In the genomic region with DNA sequence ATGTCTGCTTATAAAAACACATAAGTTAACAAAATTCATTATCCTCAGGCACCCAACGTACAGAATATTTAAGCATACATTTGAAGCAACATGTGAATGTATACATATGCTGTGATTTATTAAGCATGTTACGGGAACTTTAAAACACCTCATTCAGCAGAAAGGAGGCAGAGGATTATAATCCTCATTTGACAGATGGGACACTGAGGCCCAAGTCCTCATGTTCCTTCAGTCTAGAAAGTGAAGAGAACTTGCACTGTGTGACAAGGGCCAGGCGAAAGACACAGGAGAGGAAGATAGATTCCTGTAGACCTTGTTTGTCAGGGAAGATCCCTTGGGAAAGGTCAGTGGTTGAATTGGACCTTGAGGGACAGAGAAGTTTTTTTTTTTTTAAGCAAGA, we compare ENCODE assay signal across 20 cellular contexts. TPM values are rescaled to one million over a fixed set of nuclear protein-coding genes. Genes with fewer than 3 reads are reported as not detected.
DNase-seq lines count a peak whose midpoint lies in the region; ATAC-seq, FAIRE-seq and TF ChIP-seq lines count a peak whose summit lies in the region.
"Had no signal": no experiment of that assay in that cellular context is flagged by ENCODE, and none has a peak within 500 bp of the region (broad histone marks: within the 10 kb centered on the region; RNA-seq: fewer than 3 reads in every experiment).

No MANE protein-coding gene starts in this region.

- H4K20me1 ChIP-seq in astrocyte (ENCODE audit: insufficient read depth, low read length), result no peaks in the 10 kb centered on the region

- FAIRE-seq in astrocyte (lab: Jason Lieb, UNC), result no peak
- FAIRE-seq: D721Med, GM12878, GM18507 had no signal

- no peak overlapping the region for H3K4me3 Mint-ChIP-seq in activated naive CD8-positive, alpha-beta T cell treated with anti-CD3 and anti-CD28 coated beads, Interleukin-2, amount 10 ng/mL, durations not matched to agents 7 days and 5 days
- H3K4me3 Mint-ChIP-seq in activated naive CD8-positive, alpha-beta T cell treated with anti-CD3 and anti-CD28 coated beads, Interleukin-2, amount 50 U/mL, for 24 hours, result no peak overlapping the region
- peak overlapping the region; percentile 31 for H3K4me3 Mint-ChIP-seq in astrocyte (ENCODE audit: unreplicated experiment)
- no peak overlapping the region for H3K4me3 Mint-ChIP-seq in stimulated activated effector memory CD8-positive, alpha-beta T cell treated with anti-CD3 and anti-CD28 coated beads, Interleukin-12 subunit alpha, Interleukin-12 subunit beta, amount 100 ng/mL, for 72 hours
- H3K4me3 Mint-ChIP-seq: B cell; CD8-positive, alpha-beta memory T cell; GM23338 had no signal

- H3K36me3 ChIP-seq in astrocyte (ENCODE audit: insufficient read depth, low read length), result no peaks in the 10 kb centered on the region
- H3K36me3 ChIP-seq in spleen, result peaks cover 0 to 78% (median 0%) of the 10 kb centered on the region in 6 donors

- 88 to 99% (median 93%) methylated on average over 3 of the region's 3 CpGs for WGBS in spleen, 5 donors

- H3K27ac Mint-ChIP-seq in activated naive CD8-positive, alpha-beta T cell treated with anti-CD3 and anti-CD28 coated beads, Interleukin-2, amount 10 ng/mL, durations not matched to agents 7 days and 5 days, result peak overlapping the region; percentile 11
- no peak overlapping the region for H3K27ac Mint-ChIP-seq in activated naive CD8-positive, alpha-beta T cell treated with anti-CD3 and anti-CD28 coated beads, Interleukin-2, amount 50 U/mL, for 24 hours
- H3K27ac Mint-ChIP-seq in astrocyte (ENCODE audit: unreplicated experiment), result no peak overlapping the region
- H3K27ac Mint-ChIP-seq in stimulated activated effector memory CD8-positive, alpha-beta T cell treated with anti-CD3 and anti-CD28 coated beads, Interleukin-12 subunit alpha, Interleukin-12 subunit beta, amount 100 ng/mL, for 72 hours, result peak overlapping the region; percentile 79
- H3K27ac Mint-ChIP-seq: B cell, GM23338 had no signal

- no peak overlapping the region for H2AFZ ChIP-seq in astrocyte (ENCODE audit: low read depth, low read length)
- H2AFZ ChIP-seq: GM23338 had no signal

- H3K27me3 ChIP-seq in astrocyte (ENCODE audit: insufficient read depth, low read length), result no peaks in the 10 kb centered on the region
- no peaks in the 10 kb centered on the region for H3K27me3 ChIP-seq in spleen (replicated peaks in 1 of 7)

- no peaks in the 10 kb centered on the region for H3K27me3 Mint-ChIP-seq in activated naive CD8-positive, alpha-beta T cell treated with anti-CD3 and anti-CD28 coated beads, Interleukin-2, amount 10 ng/mL, durations not matched to agents 7 days and 5 days
- no peaks in the 10 kb centered on the region for H3K27me3 Mint-ChIP-seq in activated naive CD8-positive, alpha-beta T cell treated with anti-CD3 and anti-CD28 coated beads, Interleukin-2, amount 50 U/mL, for 24 hours
- H3K27me3 Mint-ChIP-seq in astrocyte (ENCODE audit: low read depth, unreplicated experiment), result no peaks in the 10 kb centered on the region
- H3K27me3 Mint-ChIP-seq: B cell; CD8-positive, alpha-beta memory T cell had no signal

- no peak for TF ChIP-seq POLR2A in spleen (IDR thresholded peaks at IDR 0.05)

- POLR2A ChIA-PET in activated naive CD8-positive, alpha-beta T cell treated with anti-CD3 and anti-CD28 coated beads, Interleukin-2, amount 10 ng/mL, durations not matched to agents 7 days and 5 days (lab: Charles Lee), result interaction anchor here (0.9 kb wide), 1 partner anchor 47 kb away, joined by 3 read pairs; no protein-coding TSS in a partner anchor

- DNase-seq in DMS 273 (lab: John Stamatoyannopoulos, UW; ENCODE audit: unreplicated experiment), result peak; percentile 39
- no peak for DNase-seq in DMS 273 treated with DMSO at 0.1 percent for 48 hours (lab: John Stamatoyannopoulos, UW)
- no peak for DNase-seq in activated naive CD8-positive, alpha-beta T cell treated with anti-CD3 and anti-CD28 coated beads, Interleukin-2, amount 10 ng/mL, durations not matched to agents 7 days and 5 days
- DNase-seq in activated naive CD8-positive, alpha-beta T cell treated with anti-CD3 and anti-CD28 coated beads, Interleukin-2, amount 50 U/mL, for 24 hours, result no peak
- DNase-seq in astrocyte (ENCODE audit: low read depth), result no peak
- DNase-seq in stimulated activated effector memory CD8-positive, alpha-beta T cell treated with anti-CD3 and anti-CD28 coated beads, Interleukin-12 subunit alpha, Interleukin-12 subunit beta, amount 100 ng/mL, for 72 hours (ENCODE audit: low spot score in 2 of 2), result no peak
- DNase-seq in SIG-M5 (lab: John Stamatoyannopoulos, UW), result no peak
- DNase-seq in spleen, result no peak
- DNase-seq: CD8-positive, alpha-beta memory T cell; DND-41; GDM1; NCI-H1436 treated with DMSO at 0.1 percent for 48 hours; NCI-H2029 treated with DMSO at 0.1 percent for 48 hours had no signal

- H3K4me1 ChIP-seq in astrocyte (ENCODE audit: insufficient read depth, low read length) (peaks cover 11% of the 10 kb centered on the region), spleen (peaks cover 0 to 65% (median 17%) of the 10 kb centered on the region in 6 donors)

- intact Hi-C loops in spleen (cut with DNase I; ENCODE audit: low total_unique reads), result no loop called here

- peaks cover 32% of the 10 kb centered on the region for H3K4me1 Mint-ChIP-seq in activated naive CD8-positive, alpha-beta T cell treated with anti-CD3 and anti-CD28 coated beads, Interleukin-2, amount 10 ng/mL, durations not matched to agents 7 days and 5 days
- H3K4me1 Mint-ChIP-seq in activated naive CD8-positive, alpha-beta T cell treated with anti-CD3 and anti-CD28 coated beads, Interleukin-2, amount 50 U/mL, for 24 hours, result peaks cover 26% of the 10 kb centered on the region
- H3K4me1 Mint-ChIP-seq in astrocyte (ENCODE audit: low read depth, unreplicated experiment), result peaks cover 16% of the 10 kb centered on the region
- H3K4me1 Mint-ChIP-seq in stimulated activated effector memory CD8-positive, alpha-beta T cell treated with anti-CD3 and anti-CD28 coated beads, Interleukin-12 subunit alpha, Interleukin-12 subunit beta, amount 100 ng/mL, for 72 hours, result peaks cover 52% of the 10 kb centered on the region
- H3K4me1 Mint-ChIP-seq: B cell had no signal

- peaks cover 18% of the 10 kb centered on the region for H3K36me3 Mint-ChIP-seq in activated naive CD8-positive, alpha-beta T cell treated with anti-CD3 and anti-CD28 coated beads, Interleukin-2, amount 10 ng/mL, durations not matched to agents 7 days and 5 days
- H3K36me3 Mint-ChIP-seq in activated naive CD8-positive, alpha-beta T cell treated with anti-CD3 and anti-CD28 coated beads, Interleukin-2, amount 50 U/mL, for 24 hours (ENCODE audit: low read depth), result peaks cover 10% of the 10 kb centered on the region
- peaks cover 7% of the 10 kb centered on the region for H3K36me3 Mint-ChIP-seq in astrocyte (ENCODE audit: low read depth, unreplicated experiment)
- H3K36me3 Mint-ChIP-seq in stimulated activated effector memory CD8-positive, alpha-beta T cell treated with anti-CD3 and anti-CD28 coated beads, Interleukin-12 subunit alpha, Interleukin-12 subunit beta, amount 100 ng/mL, for 72 hours, result peaks cover 100% of the 10 kb centered on the region

- no peak for ATAC-seq in activated naive CD8-positive, alpha-beta T cell treated with anti-CD3 and anti-CD28 coated beads, Interleukin-2, amount 10 ng/mL, durations not matched to agents 7 days and 5 days (ENCODE audit: low read depth)
- no peak for ATAC-seq in activated naive CD8-positive, alpha-beta T cell treated with anti-CD3 and anti-CD28 coated beads, Interleukin-2, amount 50 U/mL, for 24 hours
- ATAC-seq in stimulated activated effector memory CD8-positive, alpha-beta T cell treated with anti-CD3 and anti-CD28 coated beads, Interleukin-12 subunit alpha, Interleukin-12 subunit beta, amount 100 ng/mL, for 72 hours, result no peak
- ATAC-seq: GM12878, GM23338, HCT116 had no signal

- H3K9me3 ChIP-seq in astrocyte (ENCODE audit: insufficient read depth, low read depth, low read length) (no peaks in the 10 kb centered on the region), spleen (no peaks in the 10 kb centered on the region)

- H3K27ac ChIP-seq in astrocyte (ENCODE audit: low read depth, low read length), result no peak overlapping the region
- peak overlapping the region in 2 of 8 donors; percentile 68 to 71 for H3K27ac ChIP-seq in spleen
- H3K27ac ChIP-seq: 22Rv1 had no signal

- no peaks in the 10 kb centered on the region for H3K9me3 Mint-ChIP-seq in activated naive CD8-positive, alpha-beta T cell treated with anti-CD3 and anti-CD28 coated beads, Interleukin-2, amount 10 ng/mL, durations not matched to agents 7 days and 5 days
- no peaks in the 10 kb centered on the region for H3K9me3 Mint-ChIP-seq in activated naive CD8-positive, alpha-beta T cell treated with anti-CD3 and anti-CD28 coated beads, Interleukin-2, amount 50 U/mL, for 24 hours
- peaks cover 2% of the 10 kb centered on the region for H3K9me3 Mint-ChIP-seq in astrocyte (ENCODE audit: unreplicated experiment)
- H3K9me3 Mint-ChIP-seq in stimulated activated effector memory CD8-positive, alpha-beta T cell treated with anti-CD3 and anti-CD28 coated beads, Interleukin-12 subunit alpha, Interleukin-12 subunit beta, amount 100 ng/mL, for 72 hours, result no peaks in the 10 kb centered on the region
- H3K9me3 Mint-ChIP-seq: CD8-positive, alpha-beta memory T cell; GM23338 had no signal

- H3K4me3 ChIP-seq in astrocyte (ENCODE audit: insufficient read depth, low read depth, low read length) (no peak overlapping the region), spleen (no peak overlapping the region)
- H3K4me3 ChIP-seq: GM12878, GM23338 had no signal

- TF ChIP-seq CTCF in astrocyte (IDR thresholded peaks at IDR 0.05; ENCODE audit: insufficient read depth, low read depth, low read length) (no peak), spleen (IDR thresholded peaks at IDR 0.05 in 8 of 11, conservative IDR thresholded peaks at IDR 0.05 in 3 of 11) (no peak)

- no peak overlapping the region for H3K9ac ChIP-seq in astrocyte (ENCODE audit: low read length)

- no peaks in the 10 kb centered on the region for H3K79me2 ChIP-seq in astrocyte (ENCODE audit: insufficient read depth, low read length)

- H3K4me2 ChIP-seq in astrocyte (ENCODE audit: low read length), result no peak overlapping the region
- H3K4me2 ChIP-seq: GM23338 had no signal

RNA-seq across cellular contexts. Expression of gene PSMD5, which starts 7.6 kb away (rescaled TPM):
- 10 to 100 TPM; 42.6 to 57.4 TPM for total RNA-seq in activated naive CD8-positive, alpha-beta T cell treated with anti-CD3 and anti-CD28 coated beads, Interleukin-2, amount 10 ng/mL, durations not matched to agents 7 days and 5 days
- total RNA-seq in astrocyte (66.2 and 78.1 TPM in 2 replicates), spleen (10 to 100 TPM; 26.1 to 41.4 (median 34.8) TPM)
- 10 to 100 TPM in 2 of 3 donors, 1 to 10 TPM in 1; 8.9 to 14.0 (median 11.3) TPM for polyA plus RNA-seq in spleen

RNA-seq across cellular contexts. Expression of gene PHF19, which starts 26.7 kb away (rescaled TPM):
- total RNA-seq in activated naive CD8-positive, alpha-beta T cell treated with anti-CD3 and anti-CD28 coated beads, Interleukin-2, amount 10 ng/mL, durations not matched to agents 7 days and 5 days, result 100 to 1,000 TPM; 248 to 253 TPM
- total RNA-seq in astrocyte (18.0 and 19.5 TPM in 2 replicates), spleen (10 to 100 TPM; 33.4 to 53.0 (median 40.5) TPM)
- 10 to 100 TPM; 12.6 to 29.4 (median 27.7) TPM for polyA plus RNA-seq in spleen

RNA-seq across cellular contexts. Expression of gene FBXW2, which starts 57.1 kb away (rescaled TPM):
- total RNA-seq in activated naive CD8-positive, alpha-beta T cell treated with anti-CD3 and anti-CD28 coated beads, Interleukin-2, amount 10 ng/mL, durations not matched to agents 7 days and 5 days, result 10 to 100 TPM; 80.5 to 87.8 TPM
- total RNA-seq in astrocyte (65.0 and 65.7 TPM in 2 replicates), spleen (100 to 1,000 TPM in 4 of 7 donors, 10 to 100 TPM in 3; 81.4 to 121 (median 104) TPM)
- 10 to 100 TPM in 1 of 3 donors, 1 to 10 TPM in 2; 8.7 to 15.3 (median 8.8) TPM for polyA plus RNA-seq in spleen

Comparison
In these comparisons a context has a peak if more than half of its experiments do, and no peak if none do; other contexts are left out.
1. H3K27ac Mint-ChIP-seq: peak in activated naive CD8-positive, alpha-beta T cell treated with anti-CD3 and anti-CD28 coated beads, Interleukin-2, amount 10 ng/mL, durations not matched to agents 7 days and 5 days (single experiment) and stimulated activated effector memory CD8-positive, alpha-beta T cell treated with anti-CD3 and anti-CD28 coated beads, Interleukin-12 subunit alpha, Interleukin-12 subunit beta, amount 100 ng/mL, for 72 hours (single experiment); none in activated naive CD8-positive, alpha-beta T cell treated with anti-CD3 and anti-CD28 coated beads, Interleukin-2, amount 50 U/mL, for 24 hours (single experiment) and astrocyte (single experiment).
2. RNA of gene PHF19, which starts 26.7 kb away (total RNA-seq): 248 to 253 TPM in activated naive CD8-positive, alpha-beta T cell treated with anti-CD3 and anti-CD28 coated beads, Interleukin-2, amount 10 ng/mL, durations not matched to agents 7 days and 5 days; 33.4 to 53.0 TPM in spleen and 18.0 to 19.5 TPM in astrocyte; every median in the first group is over 4 times any median in the second.